Comparison of ENCODE assay signal across 8 cellular contexts in the genomic region with DNA sequence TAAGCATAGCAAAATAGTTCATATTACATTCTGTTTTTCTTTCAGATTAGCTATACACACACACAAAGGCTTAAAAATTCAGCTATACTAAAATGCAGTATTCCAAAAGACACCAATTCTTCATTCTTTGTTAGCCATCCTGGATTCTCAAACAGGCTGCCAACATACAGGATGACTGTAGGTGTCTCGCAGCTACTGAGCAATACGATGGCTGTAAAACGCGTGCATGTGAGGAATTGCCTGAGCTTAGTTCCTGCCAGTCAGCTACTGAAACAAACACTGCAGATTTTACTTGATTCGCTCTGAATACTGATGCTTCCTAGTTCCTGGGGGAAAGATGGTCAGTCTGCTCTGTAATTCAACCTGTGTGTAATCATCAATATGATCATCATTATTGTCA. TPM values are rescaled to one million over a fixed set of nuclear protein-coding genes. Genes with fewer than 3 reads are reported as not detected.
DNase-seq lines count a peak whose midpoint lies in the region; ATAC-seq and TF ChIP-seq lines count a peak whose summit lies in the region.

No MANE protein-coding gene starts in this region.

- DNase-seq in left ventricle myocardium inferior = no peak
- no peak for DNase-seq in heart left ventricle
- peak; percentile 20 for DNase-seq in NCI-H1092 (lab: John Stamatoyannopoulos, UW)
- DNase-seq in T47D (ENCODE audit: low read depth in 1 of 2, low spot score in 1 of 2) = peak; percentile 24 to 78
- no peak for DNase-seq in neuronal stem cell (ENCODE audit: low spot score)
- DNase-seq in stimulated activated CD4-positive, alpha-beta T cell treated with anti-CD3 and anti-CD28 coated beads, Interleukin-4, amount 100 ng/mL, for 1 hour = no peak
- no peak for DNase-seq in uterus
- no peak for DNase-seq in activated naive CD8-positive, alpha-beta T cell treated with anti-CD3 and anti-CD28 coated beads, Interleukin-2, amount 50 U/mL, for 24 hours

- 11 to 18% (median 15%) methylated on average over 5 of the region's 5 CpGs for WGBS in heart left ventricle, 4 donors
- WGBS in neuronal stem cell (ENCODE audit: extremely low coverage in 2 of 2, insufficient read length in 2 of 2, insufficient replicate concordance in 1 of 2), 2 donors = no CpG with 5 or more reads among the region's 5 CpGs

- H3K18ac ChIP-seq in neuronal stem cell (ENCODE audit: low read length) = no peak overlapping the region

- H3K27ac ChIP-seq in left ventricle myocardium inferior (replicated peaks) (no peak overlapping the region), heart left ventricle (no peak overlapping the region), neuronal stem cell (replicated peaks; ENCODE audit: low read length) (no peak overlapping the region), uterus (no peak overlapping the region)

- H2BK5ac ChIP-seq in neuronal stem cell (ENCODE audit: low read length) = no peak overlapping the region

- no peak overlapping the region for H3K14ac ChIP-seq in neuronal stem cell (ENCODE audit: low read length)

- no peak overlapping the region for H2AK5ac ChIP-seq in neuronal stem cell (ENCODE audit: low read depth, low read length)

- no peaks in the 10 kb centered on the region for H3K4me1 ChIP-seq in left ventricle myocardium inferior
- H3K4me1 ChIP-seq in heart left ventricle = peaks cover 0 to 10% (median 0%) of the 10 kb centered on the region in 12 donors
- H3K4me1 ChIP-seq in neuronal stem cell (ENCODE audit: control insufficient read depth in 2 of 2, insufficient read depth in 1 of 2, low read depth in 1 of 2, low read length in 2 of 2) = peaks cover 0 to 3% of the 10 kb centered on the region in 2 donors
- no peaks in the 10 kb centered on the region for H3K4me1 ChIP-seq in uterus

- no peaks in the 10 kb centered on the region for H3K4me1 Mint-ChIP-seq in activated naive CD8-positive, alpha-beta T cell treated with anti-CD3 and anti-CD28 coated beads, Interleukin-2, amount 50 U/mL, for 24 hours

- peaks cover 8% of the 10 kb centered on the region for H3K27me3 Mint-ChIP-seq in activated naive CD8-positive, alpha-beta T cell treated with anti-CD3 and anti-CD28 coated beads, Interleukin-2, amount 50 U/mL, for 24 hours

- H3K4me3 ChIP-seq in left ventricle myocardium inferior (no peak overlapping the region), heart left ventricle (no peak overlapping the region), neuronal stem cell (ENCODE audit: low read length in 2 of 2) (no peak overlapping the region), uterus (no peak overlapping the region)

- H3K23ac ChIP-seq in neuronal stem cell (ENCODE audit: low read depth, low read length, poor library complexity) = no peak overlapping the region

- H3K4ac ChIP-seq in neuronal stem cell (ENCODE audit: low read length) = no peak overlapping the region

- H3K27me3 ChIP-seq in left ventricle myocardium inferior (ENCODE audit: low read depth) (no peaks in the 10 kb centered on the region), heart left ventricle (peaks cover 0 to 4% (median 0%) of the 10 kb centered on the region in 9 donors), neuronal stem cell (ENCODE audit: control insufficient read depth in 3 of 3, insufficient read depth in 3 of 3, low read depth in 1 of 3, low read length in 3 of 3) (peaks cover 0 to 5% (median 0%) of the 10 kb centered on the region in 3 experiments), uterus (no peaks in the 10 kb centered on the region)

- no peak overlapping the region for H4K8ac ChIP-seq in neuronal stem cell (ENCODE audit: low read depth, low read length)

- H2BK120ac ChIP-seq in neuronal stem cell (ENCODE audit: low read depth, low read length) = no peak overlapping the region

- H4K91ac ChIP-seq in neuronal stem cell (ENCODE audit: low read depth, low read length, poor library complexity) = no peak overlapping the region

- TF ChIP-seq POLR2A in heart left ventricle (IDR thresholded peaks at IDR 0.05) (no peak), uterus (IDR thresholded peaks at IDR 0.05) (no peak)

- H3K4me2 ChIP-seq in neuronal stem cell (ENCODE audit: insufficient read depth, low read length, poor library complexity, severe bottlenecking) = no peak overlapping the region

- no peaks in the 10 kb centered on the region for H3K36me3 Mint-ChIP-seq in activated naive CD8-positive, alpha-beta T cell treated with anti-CD3 and anti-CD28 coated beads, Interleukin-2, amount 50 U/mL, for 24 hours (ENCODE audit: low read depth)

- ATAC-seq in heart left ventricle = no peak
- no peak for ATAC-seq in activated naive CD8-positive, alpha-beta T cell treated with anti-CD3 and anti-CD28 coated beads, Interleukin-2, amount 50 U/mL, for 24 hours

- H3K27ac Mint-ChIP-seq in activated naive CD8-positive, alpha-beta T cell treated with anti-CD3 and anti-CD28 coated beads, Interleukin-2, amount 50 U/mL, for 24 hours = no peak overlapping the region

- peak; percentile 32 for TF ChIP-seq CTCF in left ventricle myocardium inferior (IDR thresholded peaks at IDR 0.05; ENCODE audit: borderline replicate concordance)
- peak in 3 of 12 donors; percentile 7 to 31 (median 29) for TF ChIP-seq CTCF in heart left ventricle (IDR thresholded peaks at IDR 0.05)
- no peak for TF ChIP-seq CTCF in uterus (IDR thresholded peaks at IDR 0.05)

- no peak overlapping the region for H3K9ac ChIP-seq in neuronal stem cell (ENCODE audit: low read depth, low read length, poor library complexity)

- no peaks in the 10 kb centered on the region for H3K9me3 Mint-ChIP-seq in activated naive CD8-positive, alpha-beta T cell treated with anti-CD3 and anti-CD28 coated beads, Interleukin-2, amount 50 U/mL, for 24 hours

- peak overlapping the region; percentile 69 for H2AFZ ChIP-seq in neuronal stem cell (ENCODE audit: low read length)

- intact Hi-C loops in left ventricle myocardium inferior (cut with micrococcal nuclease) (no loop called here), heart left ventricle (cut with DNase I) (no loop called here), uterus (cut with DNase I; ENCODE audit: low total_unique reads) (no loop called here)

- no peak overlapping the region for H2BK12ac ChIP-seq in neuronal stem cell (ENCODE audit: low read length)

- H3K4me3 Mint-ChIP-seq in activated naive CD8-positive, alpha-beta T cell treated with anti-CD3 and anti-CD28 coated beads, Interleukin-2, amount 50 U/mL, for 24 hours = no peak overlapping the region

- H3K9me3 ChIP-seq in left ventricle myocardium inferior (replicated peaks) (no peaks in the 10 kb centered on the region), heart left ventricle (no peaks in the 10 kb centered on the region), neuronal stem cell (replicated peaks in 1 of 2; ENCODE audit: control insufficient read depth in 2 of 2, insufficient read depth in 1 of 2, low read depth in 1 of 2, low read length in 2 of 2) (no peaks in the 10 kb centered on the region), uterus (no peaks in the 10 kb centered on the region)

- in situ Hi-C loops in T47D (cut with HindIII; ENCODE audit: low pct_unique_long_range_greater_than_20kb, low sequenced_read_pairs) = no loop called here

- no peak overlapping the region for H2BK15ac ChIP-seq in neuronal stem cell (ENCODE audit: low read length)

- no peaks in the 10 kb centered on the region for H3K79me1 ChIP-seq in neuronal stem cell (ENCODE audit: low read depth, low read length)

- no peaks in the 10 kb centered on the region for H3K36me3 ChIP-seq in left ventricle myocardium inferior
- H3K36me3 ChIP-seq in heart left ventricle = no peaks in the 10 kb centered on the region
- H3K36me3 ChIP-seq in neuronal stem cell (replicated peaks in 1 of 2; ENCODE audit: control insufficient read depth in 2 of 2, insufficient read depth in 2 of 2, low read length in 2 of 2) = no peaks in the 10 kb centered on the region
- no peaks in the 10 kb centered on the region for H3K36me3 ChIP-seq in uterus

RNA-seq across cellular contexts. Expression of gene HMGN1, which starts 24.7 kb away (rescaled TPM):
- 64.5 TPM for total RNA-seq in left ventricle myocardium inferior
- total RNA-seq in heart left ventricle = 100 to 1,000 TPM in 1 of 9 donors, 10 to 100 TPM in 8; 35.9 to 108 (median 55.5) TPM
- 10 to 100 TPM; 37.0 to 39.0 TPM for polyA plus RNA-seq in heart left ventricle
- polyA plus RNA-seq in neuronal stem cell (2013, experiment 1 of 2) = 572 TPM
- polyA plus RNA-seq in neuronal stem cell (2013, experiment 2 of 2) = 584 TPM
- 100 to 1,000 TPM in 2 of 4 donors, 10 to 100 TPM in 2; 87.9 to 222 (median 102) TPM for total RNA-seq in uterus

Comparison
In these comparisons a context has a peak if more than half of its experiments do, and no peak if none do; other contexts are left out.
1. DNase-seq: peak in NCI-H1092 (single experiment) and T47D (2 of 2); none in left ventricle myocardium inferior (single experiment), heart left ventricle (0 of 5), neuronal stem cell (single experiment), stimulated activated CD4-positive, alpha-beta T cell treated with anti-CD3 and anti-CD28 coated beads, Interleukin-4, amount 100 ng/mL, for 1 hour (single experiment), uterus (0 of 2) and activated naive CD8-positive, alpha-beta T cell treated with anti-CD3 and anti-CD28 coated beads, Interleukin-2, amount 50 U/mL, for 24 hours (single experiment).